Comparison of ENCODE assay signal across 2 cellular contexts in the genomic region with DNA sequence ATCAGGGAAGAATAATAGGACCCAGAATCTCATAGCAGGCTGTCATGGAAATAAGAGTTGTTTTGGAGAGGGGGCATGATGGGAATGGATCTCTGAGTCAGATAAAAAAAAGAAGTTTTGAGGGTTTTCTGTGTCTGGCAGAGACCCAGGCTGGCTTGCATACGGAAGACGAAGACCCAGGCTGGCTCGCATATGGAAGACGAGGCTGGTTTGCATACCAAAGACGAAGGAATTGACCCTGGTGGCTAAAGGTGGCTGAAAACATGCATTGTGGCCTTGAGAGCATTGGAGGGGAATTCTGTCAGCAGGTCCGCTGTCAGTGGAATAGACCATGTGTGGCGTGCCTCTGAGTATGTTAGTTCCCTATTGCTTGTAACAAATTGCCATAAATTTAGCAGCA.
TF ChIP-seq lines count a peak whose summit lies in the region.

No MANE protein-coding gene starts in this region.

TF ChIP-seq in GM23338, 12 proteins besides CTCF, POLR2A, EP300 and RAD21 (continued from another document):
- TF ChIP-seq ZNF462 (CRISPR knock-in tag; IDR thresholded peaks at IDR 0.05), result peak; percentile 61; the same call in 1 of the 2 replicates
- TF ChIP-seq REST (IDR thresholded peaks at IDR 0.05; ENCODE audit: unreplicated experiment), result no peak

TF ChIP-seq in H1, 55 proteins besides CTCF, POLR2A, EP300 and RAD21 (continued from another document):
- TF ChIP-seq, protein P1, sequence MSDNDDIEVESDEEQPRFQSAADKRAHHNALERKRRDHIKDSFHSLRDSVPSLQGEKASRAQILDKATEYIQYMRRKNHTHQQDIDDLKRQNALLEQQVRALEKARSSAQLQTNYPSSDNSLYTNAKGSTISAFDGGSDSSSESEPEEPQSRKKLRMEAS (IDR thresholded peaks at IDR 0.05), result peak; percentile 68
- TF ChIP-seq ASH2L (IDR thresholded peaks at IDR 0.05; ENCODE audit: low read length), result no peak
- TF ChIP-seq, protein P2, sequence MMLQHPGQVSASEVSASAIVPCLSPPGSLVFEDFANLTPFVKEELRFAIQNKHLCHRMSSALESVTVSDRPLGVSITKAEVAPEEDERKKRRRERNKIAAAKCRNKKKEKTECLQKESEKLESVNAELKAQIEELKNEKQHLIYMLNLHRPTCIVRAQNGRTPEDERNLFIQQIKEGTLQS (IDR thresholded peaks at IDR 0.05; ENCODE audit: insufficient read depth, low read depth, low read length), result no peak
- no peak for TF ChIP-seq CHD1 (IDR thresholded peaks at IDR 0.05; ENCODE audit: low read depth, low read length)
TF ChIP-seq in H1: peak in this region for 3.
